ENCODE assay signal across 14 cellular contexts in genomic region chr14:68675233-68675577, GRCh38.
A peak's percentile ranks its signal among the peaks of the same experiment; 100 is the strongest.
DNase-seq lines count a peak whose midpoint lies in the region; ATAC-seq and TF ChIP-seq lines count a peak whose summit lies in the region.
"Had no signal": no experiment of that assay in that cellular context is flagged by ENCODE, and none has a peak within 500 bp of the region (broad histone marks: within the 10 kb centered on the region; RNA-seq: fewer than 3 reads in every experiment).

No MANE protein-coding gene starts in this region.

- H3K27ac ChIP-seq in PC-9 (peak overlapping the region; percentile 76), sigmoid colon (peak overlapping the region in 1 of 4 donors; percentile 6)
- H3K27ac ChIP-seq: lower lobe of right lung, parathyroid adenoma had no signal

- H3K4me3 Mint-ChIP-seq in Caco-2 (ENCODE audit: unreplicated experiment), result no peak overlapping the region
- H3K4me3 Mint-ChIP-seq: activated T-cell treated with anti-CD3 and anti-CD28 coated beads, Interleukin-2, amount 50 U/mL, for 24 hours; brain; CD4-positive, CD25-positive, alpha-beta regulatory T cell had no signal

- ATAC-seq in HG02870 (IDR thresholded peaks at IDR 0.05; ENCODE audit: unreplicated experiment), result no peak
- ATAC-seq: lower lobe of right lung had no signal

- H3K27me3 Mint-ChIP-seq in Caco-2 (ENCODE audit: insufficient read depth, unreplicated experiment), result no peaks in the 10 kb centered on the region
- H3K27me3 Mint-ChIP-seq: activated T-cell treated with anti-CD3 and anti-CD28 coated beads, Interleukin-2, amount 50 U/mL, for 24 hours; CD4-positive, CD25-positive, alpha-beta regulatory T cell had no signal

- H3F3A ChIP-seq in PC-9 (ENCODE audit: insufficient read depth, low read depth), result peaks cover 26% of the 10 kb centered on the region

- CTCF ChIA-PET in PC-9 (lab: Charles Lee), result no interaction called here
- CTCF ChIA-PET in Caco-2 (lab: Charles Lee), result no interaction called here

- POLR2A ChIA-PET in PC-9 (lab: Charles Lee; ENCODE audit: unreplicated experiment) (no interaction called here), Caco-2 (lab: Charles Lee) (no interaction called here)

- no TSS peak for BruUV-seq in PC-9 (replicated peaks; lab: Mats Ljungman, UMichigan)
- no TSS peak for BruUV-seq in Caco-2 (replicated peaks; lab: Mats Ljungman, UMichigan)

- H3K9me2 ChIP-seq in PC-9 (ENCODE audit: insufficient read depth), result no peaks in the 10 kb centered on the region

- TF ChIP-seq EP300 in sigmoid colon (IDR thresholded peaks at IDR 0.05), result no peak

- H4K20me1 ChIP-seq in PC-9 (ENCODE audit: insufficient read depth), result no peaks in the 10 kb centered on the region

- H3K4me2 ChIP-seq in PC-9, result peak overlapping the region; percentile 51

- no peak overlapping the region for H3K4me3 ChIP-seq in PC-9
- no peak overlapping the region for H3K4me3 ChIP-seq in epithelial cell of esophagus (ENCODE audit: low read length)
- H3K4me3 ChIP-seq in sigmoid colon, result no peak overlapping the region
- no peak overlapping the region for H3K4me3 ChIP-seq in Caco-2 (ENCODE audit: low read depth, low read length)
- H3K4me3 ChIP-seq: lower lobe of right lung had no signal

- TF ChIP-seq POLR2A in sigmoid colon (IDR thresholded peaks at IDR 0.05), result no peak

- H3K36me3 Mint-ChIP-seq in Caco-2 (ENCODE audit: insufficient read depth, unreplicated experiment), result no peaks in the 10 kb centered on the region
- H3K36me3 Mint-ChIP-seq: brain; CD4-positive, CD25-positive, alpha-beta regulatory T cell had no signal

- H3K36me3 ChIP-seq in PC-9 (ENCODE audit: low read depth) (no peaks in the 10 kb centered on the region), sigmoid colon (no peaks in the 10 kb centered on the region), Caco-2 (ENCODE audit: control insufficient read depth, insufficient read depth, low read length) (no peaks in the 10 kb centered on the region)
- H3K36me3 ChIP-seq: lower lobe of right lung had no signal

- H3K9me3 Mint-ChIP-seq in Caco-2 (ENCODE audit: unreplicated experiment), result peaks cover 21% of the 10 kb centered on the region
- H3K9me3 Mint-ChIP-seq: activated T-cell treated with anti-CD3 and anti-CD28 coated beads, Interleukin-2, amount 50 U/mL, for 24 hours; CD4-positive, CD25-positive, alpha-beta regulatory T cell had no signal

- WGBS in sigmoid colon, 2 donors, result 90% methylated on average over 1 of the region's 1 CpG

- H3K27me3 ChIP-seq in PC-9 (ENCODE audit: insufficient read depth, low read depth) (no peaks in the 10 kb centered on the region), sigmoid colon (no peaks in the 10 kb centered on the region), Caco-2 (replicated peaks; ENCODE audit: control insufficient read depth, insufficient read depth, low read length) (no peaks in the 10 kb centered on the region)

- intact Hi-C loops in PC-9 (cut with micrococcal nuclease; ENCODE audit: unreplicated experiment), result no loop called here
- intact Hi-C loops in sigmoid colon (cut with DNase I), result no loop called here
- intact Hi-C loops in Caco-2 (cut with micrococcal nuclease; ENCODE audit: unreplicated experiment), result no loop called here

- TF ChIP-seq CTCF in PC-9 (conservative IDR thresholded peaks at IDR 0.05) (no peak), epithelial cell of esophagus (IDR thresholded peaks at IDR 0.05; ENCODE audit: insufficient read depth, low read depth, low read length, missing control alignments) (no peak), sigmoid colon (IDR thresholded peaks at IDR 0.05) (no peak), Caco-2 (IDR thresholded peaks at IDR 0.05; ENCODE audit: insufficient read depth in 1 of 2, low read depth in 1 of 2, low read length in 1 of 2, severe bottlenecking in 1 of 2, unreplicated experiment in 1 of 2) (no peak)

- 0 out of 2 replicates have a peak, but pooled peaks cover 5% of the 10 kb centered on the region for H3K9me3 ChIP-seq in PC-9 (ENCODE audit: insufficient read depth, low read depth)
- no peaks in the 10 kb centered on the region for H3K9me3 ChIP-seq in sigmoid colon
- no peaks in the 10 kb centered on the region for H3K9me3 ChIP-seq in Caco-2
- H3K9me3 ChIP-seq: lower lobe of right lung had no signal

- DNase-seq in ELR (ENCODE audit: low read depth) (peak; percentile 88), PC-9 (peak; percentile 37 to 72), epithelial cell of esophagus (ENCODE audit: low read depth) (peak; percentile 67), sigmoid colon (peak; percentile 19), NCI-H1436 (lab: John Stamatoyannopoulos, UW) (no peak), Caco-2 (no peak), NCI-H2107 treated with DMSO at 0.1 percent for 48 hours (lab: John Stamatoyannopoulos, UW; ENCODE audit: unreplicated experiment) (no peak)
- DNase-seq: activated CD4-positive, CD25-positive, alpha-beta regulatory T cell treated with anti-CD3 and anti-CD28 coated beads, Interleukin-2, amount 50 U/mL, for 72 hours; CD4-positive, CD25-positive, alpha-beta regulatory T cell; lower lobe of right lung had no signal

- no peaks in the 10 kb centered on the region for H3K79me2 ChIP-seq in PC-9 (ENCODE audit: low read depth)
- H3K79me2 ChIP-seq: parathyroid adenoma had no signal

- H3K4me1 Mint-ChIP-seq in Caco-2 (ENCODE audit: low read depth, unreplicated experiment), result peaks cover 21% of the 10 kb centered on the region

- H3K4me1 ChIP-seq in PC-9 (replicated peaks; ENCODE audit: insufficient read depth) (peaks cover 44% of the 10 kb centered on the region), sigmoid colon (peaks cover 0 to 31% (median 29%) of the 10 kb centered on the region in 4 donors), Caco-2 (peaks cover 12% of the 10 kb centered on the region)
- H3K4me1 ChIP-seq: parathyroid adenoma had no signal

- H2AFZ ChIP-seq in PC-9, result no peak overlapping the region
- H2AFZ ChIP-seq: parathyroid adenoma had no signal

- H3K27ac Mint-ChIP-seq in Caco-2 (ENCODE audit: unreplicated experiment), result no peak overlapping the region
- H3K27ac Mint-ChIP-seq: activated T-cell treated with anti-CD3 and anti-CD28 coated beads, Interleukin-2, amount 50 U/mL, for 24 hours had no signal

Comparison
In these comparisons a context has a peak if more than half of its experiments do, and no peak if none do; other contexts are left out.
1. DNase-seq: peak in ELR (single experiment), PC-9 (2 of 2), epithelial cell of esophagus (single experiment) and sigmoid colon (single experiment); none in NCI-H1436 (single experiment), Caco-2 (0 of 2) and NCI-H2107 treated with DMSO at 0.1 percent for 48 hours (single experiment).